In the genomic region with DNA sequence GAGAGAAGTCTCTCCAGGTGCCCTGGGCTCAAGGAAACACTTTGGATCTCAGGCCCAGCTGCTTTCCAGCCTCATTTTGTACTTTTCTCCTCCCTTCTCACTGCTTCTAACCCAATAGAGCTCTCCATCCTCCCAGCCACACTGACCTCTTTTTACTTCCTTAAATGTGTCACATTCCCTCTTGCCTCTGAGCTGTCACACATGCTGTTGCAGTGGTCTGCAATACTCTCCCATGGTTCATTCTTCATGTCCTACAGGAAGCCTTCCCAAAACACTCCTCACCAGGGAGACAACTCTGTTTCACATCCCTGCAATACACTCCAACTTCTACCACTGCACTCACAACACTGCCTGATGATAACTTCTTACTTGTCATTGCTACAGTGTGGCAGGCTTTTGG, we compare ENCODE assay signal across 32 cellular contexts.
"Had no signal": no experiment of that assay in that cellular context is flagged by ENCODE, and none has a peak within 500 bp of the region (broad histone marks: within the 10 kb centered on the region; RNA-seq: fewer than 3 reads in every experiment).

No MANE protein-coding gene starts in this region.

- H3K4me1 ChIP-seq: breast epithelium, esophagus squamous epithelium, left ventricle myocardium inferior, prostate gland, vagina had no signal

- ATAC-seq: heart right ventricle; sciatic nerve; stimulated activated memory B cell treated with anti-CD40 and anti-IgM and Interleukin-4, amounts not matched to agents 10 μg/mL and 1 μg/mL and 100 μg/mL, for 72 hours; stimulated activated naive CD8-positive, alpha-beta T cell treated with anti-CD3 and anti-CD28 coated beads, Interleukin-15, amount 100 ng/mL, for 72 hours had no signal

- DNase-seq: activated CD4-positive, alpha-beta memory T cell treated with anti-CD3 and anti-CD28 coated beads, Interleukin-2, amount 10 ng/mL, durations not matched to agents 7 days and 5 days; activated CD4-positive, alpha-beta T cell treated with anti-CD3 and anti-CD28 coated beads, Interleukin-2, amount 10 ng/mL, durations not matched to agents 24 days and 14 days; activated CD4-positive, CD25-positive, alpha-beta regulatory T cell treated with anti-CD3 and anti-CD28 coated beads, Interleukin-2, amount 50 U/mL, for 72 hours; activated CD8-positive, alpha-beta memory T cell treated with anti-CD3 and anti-CD28 coated beads, Interleukin-2, amount 50 U/mL, for 48 hours; activated gamma-delta T cell; activated naive CD4-positive, alpha-beta T cell treated with anti-CD3 and anti-CD28 coated beads, Interleukin-2, amount 10 ng/mL, durations not matched to agents 7 days and 5 days; activated naive CD8-positive, alpha-beta T cell treated with anti-CD3 and anti-CD28 coated beads, Interleukin-2, amount 10 ng/mL, durations not matched to agents 7 days and 5 days; activated T-cell treated with anti-CD3 and anti-CD28 coated beads, Interleukin-2, amount 50 U/mL, for 24 hours; amygdala; dermis blood vessel endothelial cell; effector CD4-positive, alpha-beta T cell; esophagus squamous epithelium; foreskin melanocyte; heart right ventricle; kidney glomerular epithelial cell; left ventricle myocardium inferior; mesendoderm; retina; stimulated activated CD4-positive, alpha-beta T cell treated with anti-CD3 and anti-CD28 coated beads, Interleukin-4, amount 100 ng/mL, for 4 hours; stimulated activated CD8-positive, alpha-beta memory T cell treated with anti-CD3 and anti-CD28 coated beads, Interleukin-4, amount 100 ng/mL, for 48 hours; stimulated activated naive CD8-positive, alpha-beta T cell treated with anti-CD3 and anti-CD28 coated beads, Interleukin-15, amount 100 ng/mL, for 72 hours; substantia nigra; T1000; upper lobe of left lung had no signal

- H3K9me3 ChIP-seq: breast epithelium, esophagus squamous epithelium, heart right ventricle, prostate gland, upper lobe of left lung, vagina had no signal

- H3K36me3 ChIP-seq: breast epithelium, esophagus squamous epithelium, heart right ventricle, left ventricle myocardium inferior, prostate gland, upper lobe of left lung, vagina had no signal

- H3K27me3 ChIP-seq: breast epithelium, esophagus squamous epithelium, upper lobe of left lung, vagina had no signal

- H3K27ac ChIP-seq: breast epithelium, epithelial cell of prostate, esophagus squamous epithelium, heart right ventricle, left ventricle myocardium inferior, prostate gland, skin epidermis, upper lobe of left lung, vagina had no signal

- H3K4me3 ChIP-seq: breast epithelium, esophagus squamous epithelium, heart right ventricle, left ventricle myocardium inferior, lung, prostate gland, skin epidermis, upper lobe of left lung, vagina had no signal
